In genomic region chrX:1466971-1467561, GRCh38 we compare ENCODE assay signal across 9 cellular contexts. TPM values are rescaled to one million over a fixed set of nuclear protein-coding genes. Genes with fewer than 3 reads are reported as not detected.
DNase-seq lines count a peak whose midpoint lies in the region; ATAC-seq and TF ChIP-seq lines count a peak whose summit lies in the region.
"Had no signal": no experiment of that assay in that cellular context is flagged by ENCODE, and none has a peak within 500 bp of the region (broad histone marks: within the 10 kb centered on the region; RNA-seq: fewer than 3 reads in every experiment).

No MANE protein-coding gene starts in this region.

- H3K4me1 Mint-ChIP-seq in T-cell = peaks cover 85 to 93% (median 91%) of the 10 kb centered on the region in 3 donors

- H3K27me3 ChIP-seq in thyroid gland = peaks cover 7% of the 10 kb centered on the region

- H3K4me3 ChIP-seq in thyroid gland (replicated peaks in 1 of 3) = no peak overlapping the region

- ATAC-seq in GM18907 (IDR thresholded peaks at IDR 0.05; ENCODE audit: unreplicated experiment) = peak; percentile 46
- peak; percentile 50 for ATAC-seq in HG02852 (IDR thresholded peaks at IDR 0.05; ENCODE audit: unreplicated experiment)
- ATAC-seq in T-cell (replicated peaks in 1 of 4) = no peak
- ATAC-seq in left lobe of liver = no peak

- intact Hi-C loops in thyroid gland (cut with DNase I) = no loop called here

- CTCF ChIA-PET in T-cell (lab: Charles Lee) = no interaction called here

- no peaks in the 10 kb centered on the region for H3K36me3 ChIP-seq in thyroid gland

- H3K27ac Mint-ChIP-seq in T-cell = peak overlapping the region; percentile 93 to 94

- TF ChIP-seq POLR2A in thyroid gland (IDR thresholded peaks at IDR 0.05) = no peak

- POLR2A ChIA-PET in T-cell (lab: Charles Lee) = no interaction called here

- no peak for TF ChIP-seq CTCF in thyroid gland (IDR thresholded peaks at IDR 0.05)

- H3K4me1 ChIP-seq in thyroid gland = no peaks in the 10 kb centered on the region

- DNase-seq in T-cell (peak in 21 of 34 experiments; percentile 21 to 63 (median 37)), left lobe of liver (ENCODE audit: low spot score) (peak; percentile 38), iPS-NIHi7 (ENCODE audit: extremely low spot score) (no peak), cerebellar nuclear complex (lab: John Stamatoyannopoulos, UW) (no peak), thyroid gland (no peak), NCI-H526 treated with DMSO at 0.1 percent for 48 hours (lab: John Stamatoyannopoulos, UW) (no peak)
- DNase-seq: IMR-90 had no signal

- peaks cover 28% of the 10 kb centered on the region for H3K36me3 Mint-ChIP-seq in T-cell

- peaks cover 0 to 2% (median 0%) of the 10 kb centered on the region in 3 donors for H3K9me3 Mint-ChIP-seq in T-cell

- no peak overlapping the region for H3K27ac ChIP-seq in thyroid gland

- no peaks in the 10 kb centered on the region for H3K27me3 Mint-ChIP-seq in T-cell

- peak overlapping the region; percentile 65 to 79 (median 78) for H3K4me3 Mint-ChIP-seq in T-cell

- H3K9me3 ChIP-seq in thyroid gland = no peaks in the 10 kb centered on the region

- WGBS in thyroid gland, 2 donors = 46 to 54% methylated on average over 19 to 20 of the region's 20 CpGs

RNA-seq across cellular contexts. Expression of gene ASMTL, which starts 14.4 kb away (rescaled TPM):
- total RNA-seq in T-cell = 10 to 100 TPM; 44.9 to 48.8 (median 45.4) TPM
- total RNA-seq in left lobe of liver = 31.4 TPM
- total RNA-seq in thyroid gland = 10 to 100 TPM; 29.7 to 56.1 (median 42.4) TPM

Comparison
In these comparisons a context has a peak if more than half of its experiments do, and no peak if none do; other contexts are left out.
1. ATAC-seq: peak in GM18907 (single experiment) and HG02852 (single experiment); none in T-cell (0 of 4) and left lobe of liver (single experiment).
2. DNase-seq: peak in T-cell (21 of 34) and left lobe of liver (single experiment); none in iPS-NIHi7 (single experiment), cerebellar nuclear complex (0 of 2), thyroid gland (0 of 2) and NCI-H526 treated with DMSO at 0.1 percent for 48 hours (single experiment).